Comparison of ENCODE assay signal across 8 cellular contexts in the genomic region with DNA sequence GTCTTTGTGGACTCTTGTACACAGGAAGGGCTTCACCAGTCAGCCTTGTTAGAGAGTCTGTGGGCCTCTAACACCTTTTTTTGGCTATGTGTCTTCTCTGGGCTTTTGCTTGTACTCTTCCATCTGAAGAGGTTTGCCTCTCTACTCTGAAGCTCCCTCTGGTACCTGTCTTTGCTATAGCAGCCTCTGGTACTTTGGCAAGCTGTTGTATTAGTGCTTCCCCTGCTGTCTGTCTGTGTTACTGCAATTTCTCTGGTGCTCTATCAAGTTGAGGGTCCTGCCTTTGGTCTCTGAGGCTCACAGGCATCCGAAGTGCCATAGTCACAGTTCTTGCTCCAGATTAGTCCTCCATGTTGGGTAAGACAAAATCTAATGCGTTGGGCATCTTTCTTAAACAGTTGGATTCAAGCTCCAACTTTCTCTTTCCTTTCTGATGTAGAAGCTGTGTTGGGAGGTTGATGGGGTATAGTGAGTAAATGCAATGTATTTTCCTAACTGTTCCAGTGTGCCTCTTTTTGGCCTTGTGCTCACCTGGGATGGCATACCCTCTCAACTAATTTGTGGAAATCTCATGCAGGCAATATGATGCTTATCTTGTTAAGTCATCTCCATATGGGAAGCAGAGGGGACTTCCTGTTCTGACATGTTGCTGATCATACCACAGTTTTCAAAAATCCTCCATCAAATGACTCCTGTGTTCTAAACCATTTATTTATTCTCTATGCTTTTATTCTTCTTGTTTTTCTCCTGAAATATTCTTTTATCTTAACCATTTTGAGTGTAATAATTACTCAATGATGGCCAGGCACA.
DNase-seq lines count a peak whose midpoint lies in the region; ATAC-seq and TF ChIP-seq lines count a peak whose summit lies in the region.

No MANE protein-coding gene starts in this region.

- no peaks in the 10 kb centered on the region for H3K4me1 ChIP-seq in endodermal cell (ENCODE audit: control insufficient read depth, insufficient read depth, low read length)

- H3K9ac ChIP-seq in SK-N-MC (ENCODE audit: insufficient read length) (no peak overlapping the region), endodermal cell (ENCODE audit: extremely low read depth, low read length, poor library complexity, severe bottlenecking) (no peak overlapping the region)

- H3K36me3 Mint-ChIP-seq in endodermal cell (ENCODE audit: low read depth) (peaks cover 55% of the 10 kb centered on the region), neural crest cell (ENCODE audit: low read depth) (peaks cover 44% of the 10 kb centered on the region)

- peaks cover 71% of the 10 kb centered on the region for H3K36me3 ChIP-seq in SK-N-MC (ENCODE audit: insufficient read depth, low read length)
- peaks cover 72% of the 10 kb centered on the region for H3K36me3 ChIP-seq in endodermal cell (ENCODE audit: control insufficient read depth, insufficient read depth, low read length)

- H3K4me3 ChIP-seq in Jurkat, Clone E6-1 (ENCODE audit: low read length) = no peak overlapping the region
- H3K4me3 ChIP-seq in SK-N-MC = no peak overlapping the region
- H3K4me3 ChIP-seq in endodermal cell (ENCODE audit: low read length) = no peak overlapping the region

- H3K9me3 Mint-ChIP-seq in endodermal cell = no peaks in the 10 kb centered on the region
- H3K9me3 Mint-ChIP-seq in neural crest cell = no peaks in the 10 kb centered on the region

- H3K9me3 ChIP-seq in SK-N-MC (ENCODE audit: low read depth, low read length) (no peaks in the 10 kb centered on the region), endodermal cell (ENCODE audit: control insufficient read depth, low read length) (no peaks in the 10 kb centered on the region)

- peak; percentile 74 for ATAC-seq in GM18861 (IDR thresholded peaks at IDR 0.05; ENCODE audit: unreplicated experiment)
- ATAC-seq in HG03025 (IDR thresholded peaks at IDR 0.05; ENCODE audit: low FRiP score, unreplicated experiment) = no peak
- ATAC-seq in GM19452 (IDR thresholded peaks at IDR 0.05; ENCODE audit: unreplicated experiment) = no peak

- H3K27ac Mint-ChIP-seq in endodermal cell = no peak overlapping the region
- H3K27ac Mint-ChIP-seq in neural crest cell (ENCODE audit: unreplicated experiment) = no peak overlapping the region

- H3K27me3 ChIP-seq in endodermal cell (ENCODE audit: control insufficient read depth, insufficient read depth, low read length, poor library complexity, severe bottlenecking) = no peaks in the 10 kb centered on the region

- H3K27ac ChIP-seq in SK-N-MC = no peak overlapping the region
- no peak overlapping the region for H3K27ac ChIP-seq in endodermal cell (ENCODE audit: low read depth, low read length)

- peaks cover 43% of the 10 kb centered on the region for H3K4me1 Mint-ChIP-seq in endodermal cell
- peaks cover 21% of the 10 kb centered on the region for H3K4me1 Mint-ChIP-seq in neural crest cell

- WGBS in endodermal cell (ENCODE audit: insufficient coverage in 1 of 2, insufficient read length in 1 of 2), 2 experiments = 33 to 66% methylated on average over 1 to 2 of the region's 2 CpGs

- H3K27me3 Mint-ChIP-seq in endodermal cell (ENCODE audit: insufficient read depth) = no peaks in the 10 kb centered on the region
- no peaks in the 10 kb centered on the region for H3K27me3 Mint-ChIP-seq in neural crest cell (ENCODE audit: low read depth)

- no peak overlapping the region for H3K4me3 Mint-ChIP-seq in endodermal cell
- H3K4me3 Mint-ChIP-seq in neural crest cell = no peak overlapping the region

- DNase-seq in D341Med (ENCODE audit: low spot score) (peak; percentile 78), SK-N-MC (ENCODE audit: low read depth, low spot score) (peak; percentile 26), endodermal cell (peak; percentile 90), neural crest cell (ENCODE audit: low read depth, low spot score) (no peak)
- DNase-seq in Jurkat, Clone E6-1 (ENCODE audit: low read depth, low spot score) = peak; percentile 86

- TF ChIP-seq CTCF in endodermal cell (conservative IDR thresholded peaks at IDR 0.05) = peak; percentile 100
- peak; percentile 68 for TF ChIP-seq CTCF in neural crest cell (conservative IDR thresholded peaks at IDR 0.05)
